1 cellular context compared by ENCODE assay signal in genomic region chr3:102712896-102713295, GRCh38.
TF ChIP-seq lines count a peak whose summit lies in the region.

No MANE protein-coding gene starts in this region.

TF ChIP-seq in IMR-90, 13 proteins besides CTCF, POLR2A, EP300 and RAD21 (continued from another document):
- TF ChIP-seq CEBPB (IDR thresholded peaks at IDR 0.05; ENCODE audit: low read depth, low read length) (no peak), MXI1 (IDR thresholded peaks at IDR 0.05; ENCODE audit: borderline replicate concordance, low read depth, low read length) (no peak), MAZ (IDR thresholded peaks at IDR 0.05; ENCODE audit: borderline replicate concordance, low read depth, low read length) (no peak)
TF ChIP-seq in IMR-90: peak in this region for 0.
